8 cellular contexts compared by ENCODE assay signal in genomic region chr2:177334940-177335543, GRCh38. TPM values are rescaled to one million over a fixed set of nuclear protein-coding genes. Genes with fewer than 3 reads are reported as not detected.
DNase-seq lines count a peak whose midpoint lies in the region; ATAC-seq, FAIRE-seq and TF ChIP-seq lines count a peak whose summit lies in the region.

No MANE protein-coding gene starts in this region.

- no peak for TF ChIP-seq EP300 in ovary (IDR thresholded peaks at IDR 0.05)

- no peaks in the 10 kb centered on the region for H3K9me3 ChIP-seq in ovary

- no peaks in the 10 kb centered on the region for H3K36me3 ChIP-seq in ovary

- no peak for TF ChIP-seq POLR2A in ovary (IDR thresholded peaks at IDR 0.05)

- H3K4me3 ChIP-seq in foreskin fibroblast (ENCODE audit: low read depth in 1 of 2, low read length in 2 of 2) (no peak overlapping the region), ovary (no peak overlapping the region)

- H3K27me3 ChIP-seq in ovary: no peaks in the 10 kb centered on the region

- FAIRE-seq in TTC549 (lab: Jason Lieb, UNC): peak; percentile 97

- DNase-seq in DMS79 (lab: John Stamatoyannopoulos, UW) (peak; percentile 48), NCI-H2029 treated with DMSO at 0.1 percent for 48 hours (lab: John Stamatoyannopoulos, UW) (peak; percentile 58), foreskin fibroblast (peak; percentile 20 to 64), ovary (peak in 1 of 5 donors; percentile 41)

- H3K4me1 ChIP-seq in ovary (ENCODE audit: insufficient read depth): peaks cover 1% of the 10 kb centered on the region

- ATAC-seq in GM21515 (IDR thresholded peaks at IDR 0.05; ENCODE audit: unreplicated experiment): peak; percentile 53
- ATAC-seq in HG03039 (IDR thresholded peaks at IDR 0.05; ENCODE audit: unreplicated experiment): no peak
- no peak for ATAC-seq in HG03139 (IDR thresholded peaks at IDR 0.05; ENCODE audit: unreplicated experiment)

- intact Hi-C loops in ovary (cut with DNase I): loop anchor here (5.0 to 10.0 kb wide), 6 partner anchors 70 to 422 kb away; partner anchors contain the start of genes NFE2L2 (in 2 of the 4) and HNRNPA3 (in 1 of the 4)

- 45 to 47% (median 47%) methylated on average over 2 of the region's 2 CpGs for WGBS in ovary, 3 donors

- TF ChIP-seq CTCF in foreskin fibroblast (IDR thresholded peaks at IDR 0.05; ENCODE audit: low read depth, low read length): peak; percentile 86
- peak; percentile 79 to 87 (median 86) for TF ChIP-seq CTCF in ovary (IDR thresholded peaks at IDR 0.05)

- no peak overlapping the region for H3K27ac ChIP-seq in ovary

RNA-seq across cellular contexts. Expression of gene AGPS, which starts 57.5 kb away (rescaled TPM):
- total RNA-seq in ovary: 10 to 100 TPM; 19.1 to 31.5 (median 21.3) TPM
- 10 to 100 TPM in 1 of 2 donors, 1 to 10 TPM in 1; 5.4 to 21.5 TPM for polyA plus RNA-seq in ovary
